ENCODE assay signal across 25 cellular contexts in the genomic region with DNA sequence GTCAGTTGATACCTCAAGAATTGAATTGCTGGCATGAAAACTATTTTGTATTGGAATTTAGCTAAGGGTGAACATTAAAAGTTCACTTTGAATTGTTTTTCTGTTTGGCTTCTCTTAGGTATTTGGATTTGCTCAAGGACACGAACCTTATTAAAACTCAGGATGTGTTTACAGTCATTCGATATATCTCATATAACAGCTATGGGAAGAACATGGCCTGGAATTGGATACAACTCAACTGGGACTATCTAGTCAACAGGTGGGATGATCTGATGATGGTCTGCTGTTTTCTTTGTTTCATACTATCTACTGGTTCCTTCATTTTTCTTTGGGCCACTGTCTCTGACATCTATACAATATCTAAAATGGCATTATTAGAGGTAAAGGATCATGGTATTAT.
"Had no signal": no experiment of that assay in that cellular context is flagged by ENCODE, and none has a peak within 500 bp of the region (broad histone marks: within the 10 kb centered on the region; RNA-seq: fewer than 3 reads in every experiment).

No MANE protein-coding gene starts in this region.

- H3K27ac ChIP-seq: stomach, suprapubic skin, testis, thoracic aorta, thyroid gland, tibial artery, tibial nerve, transverse colon, upper lobe of left lung, upper lobe of right lung, uterus, vagina had no signal

- H3K4me3 ChIP-seq: stomach, suprapubic skin, testis, thoracic aorta, thyroid gland, tibial artery, tibial nerve, transverse colon, upper lobe of left lung, upper lobe of right lung, uterus, vagina had no signal

- ATAC-seq: stimulated activated effector memory CD8-positive, alpha-beta T cell treated with anti-CD3 and anti-CD28 coated beads, Interleukin-12 subunit alpha, Interleukin-12 subunit beta, amount 100 ng/mL, for 72 hours; stimulated activated memory B cell treated with anti-CD40 and anti-IgM and Interleukin-4, amounts not matched to agents 10 μg/mL and 1 μg/mL and 100 μg/mL, for 72 hours; stimulated activated naive B cell treated with anti-CD40 and anti-IgM and Interleukin-4, amounts not matched to agents 10 μg/mL and 1 μg/mL and 100 μg/mL, for 72 hours; stimulated activated naive CD8-positive, alpha-beta T cell treated with anti-CD3 and anti-CD28 coated beads, Interleukin-15, amount 100 ng/mL, for 72 hours; stimulated activated naive CD8-positive, alpha-beta T cell treated with anti-CD3 and anti-CD28 coated beads, Interleukin-15, Interleukin-2, amounts not matched to agents 100 U/mL and 50 U/mL, for 24 hours; upper lobe of right lung had no signal

- DNase-seq: stimulated activated CD4-positive, alpha-beta T cell treated with anti-CD3 and anti-CD28 coated beads, Interleukin-2, amount 100 ng/mL, for 48 hours; stimulated activated CD4-positive, alpha-beta T cell treated with anti-CD3 and anti-CD28 coated beads, Interleukin-4, amount 100 ng/mL, for 1 hour; stimulated activated CD4-positive, alpha-beta T cell treated with anti-CD3 and anti-CD28 coated beads, Interleukin-4, amount 100 ng/mL, for 24 hours; stimulated activated CD4-positive, alpha-beta T cell treated with anti-CD3 and anti-CD28 coated beads, Interleukin-4, amount 100 ng/mL, for 4 hours; stimulated activated CD8-positive, alpha-beta memory T cell treated with anti-CD3 and anti-CD28 coated beads, Interleukin-4, amount 100 ng/mL, for 48 hours; stimulated activated naive B cell treated with anti-CD40 and anti-IgM and Interleukin-4, amounts not matched to agents 10 μg/mL and 1 μg/mL and 100 μg/mL, for 72 hours; stimulated activated naive CD4-positive, alpha-beta T cell; stimulated activated naive CD8-positive, alpha-beta T cell treated with anti-CD3 and anti-CD28 coated beads, Interleukin-15, amount 100 ng/mL, for 72 hours; stimulated activated naive CD8-positive, alpha-beta T cell treated with anti-CD3 and anti-CD28 coated beads, Interleukin-15, Interleukin-2, amounts not matched to agents 100 U/mL and 50 U/mL, for 24 hours; stomach; substantia nigra; testis; thyroid gland; tibial artery; transverse colon; trophoblast cell; upper lobe of left lung; upper lobe of right lung; uterus had no signal

- H3K4me1 ChIP-seq: stomach, suprapubic skin, thyroid gland, tibial artery, tibial nerve, transverse colon, upper lobe of left lung, upper lobe of right lung, uterus, vagina had no signal

- H3K36me3 ChIP-seq: stomach, suprapubic skin, thoracic aorta, thyroid gland, tibial artery, tibial nerve, transverse colon, upper lobe of left lung, upper lobe of right lung, vagina had no signal

- H3K9me3 ChIP-seq: stomach, suprapubic skin, testis, thoracic aorta, thyroid gland, tibial artery, tibial nerve, transverse colon, upper lobe of left lung, upper lobe of right lung, uterus, vagina had no signal

- H3K27me3 ChIP-seq: stomach, suprapubic skin, testis, thyroid gland, tibial nerve, transverse colon, upper lobe of left lung, upper lobe of right lung, uterus, vagina had no signal
